11 cellular contexts compared by ENCODE assay signal in the genomic region with DNA sequence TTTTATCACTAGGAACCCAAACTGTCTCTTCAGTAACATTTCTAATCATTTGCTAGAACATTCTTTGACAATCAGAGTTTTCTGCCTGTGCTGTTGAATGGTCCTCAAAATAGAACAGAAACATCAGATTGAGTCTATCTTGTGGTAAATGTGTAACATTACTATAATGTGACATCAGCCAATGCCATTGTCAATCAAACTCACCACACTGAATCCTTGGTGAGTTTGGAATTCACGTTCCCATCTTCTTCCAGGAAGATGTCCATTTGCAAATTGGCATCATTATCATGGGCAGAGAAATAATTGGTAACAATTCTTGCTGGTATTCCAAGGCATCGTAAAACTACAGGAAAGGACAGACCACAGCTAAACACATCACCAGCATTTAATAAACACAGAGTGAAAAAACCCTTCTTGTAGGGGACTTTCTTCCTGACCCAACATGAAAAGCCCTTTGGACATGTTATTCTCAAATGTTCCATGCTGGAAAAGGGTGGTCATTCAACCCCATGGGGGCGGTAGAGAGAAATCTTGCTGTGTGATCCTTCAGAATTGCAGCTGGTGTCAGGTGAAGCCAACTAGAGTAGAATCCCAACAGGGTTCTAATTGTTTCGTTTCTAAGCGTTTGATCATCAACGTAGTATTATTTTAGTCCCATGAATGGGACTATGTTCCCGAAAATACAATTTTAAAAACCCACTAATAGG.
A peak's percentile ranks its signal among the peaks of the same experiment; 100 is the strongest.
DNase-seq lines count a peak whose midpoint lies in the region; ATAC-seq, FAIRE-seq and TF ChIP-seq lines count a peak whose summit lies in the region.
"Had no signal": no experiment of that assay in that cellular context is flagged by ENCODE, and none has a peak within 500 bp of the region (broad histone marks: within the 10 kb centered on the region; RNA-seq: fewer than 3 reads in every experiment).

No MANE protein-coding gene starts in this region.

- no peak for TF ChIP-seq POLR2A in GM12891 (IDR thresholded peaks at IDR 0.05; ENCODE audit: low read depth, low read length)

- TF ChIP-seq CTCF in C4-2B (conservative IDR thresholded peaks at IDR 0.05) (peak; percentile 46), GM20000 (IDR thresholded peaks at IDR 0.05; ENCODE audit: extremely low read depth, missing control alignments) (peak; percentile 20), kidney (IDR thresholded peaks at IDR 0.05; ENCODE audit: borderline replicate concordance, extremely low read depth, insufficient read depth) (peak; percentile 25), Calu3 (IDR thresholded peaks at IDR 0.05; ENCODE audit: unreplicated experiment) (no peak)

- H3K4me3 ChIP-seq in SJCRH30 (no peak overlapping the region), kidney (ENCODE audit: low read length in 2 of 2) (no peak overlapping the region)

- H3K36me3 Mint-ChIP-seq in naive thymus-derived CD8-positive, alpha-beta T cell: peaks cover 0 to 5% (median 0%) of the 10 kb centered on the region in 3 donors
- no peaks in the 10 kb centered on the region for H3K36me3 Mint-ChIP-seq in Calu3 (ENCODE audit: insufficient read depth, unreplicated experiment)

- intact Hi-C loops in kidney (cut with DNase I) (no loop called here), Calu3 (cut with micrococcal nuclease; ENCODE audit: unreplicated experiment) (no loop called here)

- no peak overlapping the region for H3K27ac ChIP-seq in C4-2B
- no peak overlapping the region for H3K27ac ChIP-seq in SJCRH30
- H3K27ac ChIP-seq in kidney (ENCODE audit: low read depth in 2 of 2, low read length in 2 of 2): no peak overlapping the region

- no peak for FAIRE-seq in kidney (lab: Jason Lieb, UNC)
- no peak for FAIRE-seq in GM12891 (lab: Jason Lieb, UNC)
- FAIRE-seq: G401.6 had no signal

- BruUV-seq in Calu3 (replicated peaks; lab: Mats Ljungman, UMichigan): no TSS peak

- POLR2A ChIA-PET in naive thymus-derived CD8-positive, alpha-beta T cell (lab: Charles Lee): interaction anchor here (1.0 kb wide), 1 partner anchor 325 kb away, joined by 3 read pairs; no protein-coding TSS in a partner anchor

- ATAC-seq in naive thymus-derived CD8-positive, alpha-beta T cell: no peak

- H3K9ac ChIP-seq in kidney (ENCODE audit: low read length in 2 of 2): no peak overlapping the region

- H3K4me1 ChIP-seq in SJCRH30 (no peaks in the 10 kb centered on the region), kidney (ENCODE audit: control insufficient read depth in 1 of 2, insufficient read depth in 1 of 2, low read depth in 1 of 2, low read length in 2 of 2) (no peaks in the 10 kb centered on the region)

- H3K4me3 Mint-ChIP-seq in naive thymus-derived CD8-positive, alpha-beta T cell: no peak overlapping the region
- no peak overlapping the region for H3K4me3 Mint-ChIP-seq in Calu3 (ENCODE audit: low read depth, unreplicated experiment)

- CTCF ChIA-PET in Calu3 (lab: Charles Lee): interaction anchor here (0.5 kb wide), 1 partner anchor 251 kb away, joined by 4 read pairs; no protein-coding TSS in a partner anchor

- H3K9me3 Mint-ChIP-seq in naive thymus-derived CD8-positive, alpha-beta T cell: peaks cover 0 to 2% (median 0%) of the 10 kb centered on the region in 9 donors
- H3K9me3 Mint-ChIP-seq in Calu3 (ENCODE audit: low read depth, unreplicated experiment): peaks cover 7% of the 10 kb centered on the region

- no peaks in the 10 kb centered on the region for H3K4me1 Mint-ChIP-seq in naive thymus-derived CD8-positive, alpha-beta T cell
- H3K4me1 Mint-ChIP-seq in Calu3 (ENCODE audit: low read depth, unreplicated experiment): no peaks in the 10 kb centered on the region

- peak; percentile 27 for DNase-seq in GM20000 (ENCODE audit: low spot score)
- peak; percentile 15 to 45 for DNase-seq in SJCRH30
- no peak for DNase-seq in kidney
- no peak for DNase-seq in GM12891 (ENCODE audit: insufficient read length, low spot score)
- no peak for DNase-seq in naive thymus-derived CD8-positive, alpha-beta T cell
- no peak for DNase-seq in Calu3
- DNase-seq in central memory CD4-positive, alpha-beta T cell: no peak
- DNase-seq: amygdala, foreskin melanocyte had no signal

- no peaks in the 10 kb centered on the region for H3K27me3 ChIP-seq in SJCRH30

- no peak overlapping the region for H3K27ac Mint-ChIP-seq in naive thymus-derived CD8-positive, alpha-beta T cell
- H3K27ac Mint-ChIP-seq in Calu3 (ENCODE audit: unreplicated experiment): no peak overlapping the region

- H3K27me3 Mint-ChIP-seq in naive thymus-derived CD8-positive, alpha-beta T cell: peaks cover 16 to 54% (median 21%) of the 10 kb centered on the region in 5 donors
- no peaks in the 10 kb centered on the region for H3K27me3 Mint-ChIP-seq in Calu3 (ENCODE audit: unreplicated experiment)

- H3K9me3 ChIP-seq in SJCRH30 (replicated peaks) (no peaks in the 10 kb centered on the region), kidney (ENCODE audit: control insufficient read depth in 1 of 2, low read length in 2 of 2) (no peaks in the 10 kb centered on the region)

- no peaks in the 10 kb centered on the region for H3K36me3 ChIP-seq in SJCRH30
- H3K36me3 ChIP-seq in kidney (ENCODE audit: control insufficient read depth in 1 of 2, insufficient read depth in 2 of 2, low read length in 2 of 2): no peaks in the 10 kb centered on the region

TF ChIP-seq in GM12891, 5 proteins besides CTCF, POLR2A, EP300 and RAD21:
- TF ChIP-seq TAF1 (IDR thresholded peaks at IDR 0.05; ENCODE audit: low read depth, low read length): no peak
- no peak for TF ChIP-seq POU2F2 (IDR thresholded peaks at IDR 0.05; ENCODE audit: low read depth, low read length)
- TF ChIP-seq POLR2AphosphoS5 (IDR thresholded peaks at IDR 0.05; ENCODE audit: low read depth, low read length): no peak
- no peak for TF ChIP-seq SPI1 (IDR thresholded peaks at IDR 0.05; ENCODE audit: low read depth, low read length)
- TF ChIP-seq PAX5 (IDR thresholded peaks at IDR 0.05; ENCODE audit: insufficient read depth, low read length, severe bottlenecking): no peak

Comparison
In these comparisons a context has a peak if more than half of its experiments do, and no peak if none do; other contexts are left out.
1. DNase-seq: peak in GM20000 (single experiment) and SJCRH30 (2 of 2); none in kidney (single experiment), GM12891 (single experiment), naive thymus-derived CD8-positive, alpha-beta T cell (0 of 10), Calu3 (single experiment) and central memory CD4-positive, alpha-beta T cell (single experiment).